19 cellular contexts compared by ENCODE assay signal in the genomic region with DNA sequence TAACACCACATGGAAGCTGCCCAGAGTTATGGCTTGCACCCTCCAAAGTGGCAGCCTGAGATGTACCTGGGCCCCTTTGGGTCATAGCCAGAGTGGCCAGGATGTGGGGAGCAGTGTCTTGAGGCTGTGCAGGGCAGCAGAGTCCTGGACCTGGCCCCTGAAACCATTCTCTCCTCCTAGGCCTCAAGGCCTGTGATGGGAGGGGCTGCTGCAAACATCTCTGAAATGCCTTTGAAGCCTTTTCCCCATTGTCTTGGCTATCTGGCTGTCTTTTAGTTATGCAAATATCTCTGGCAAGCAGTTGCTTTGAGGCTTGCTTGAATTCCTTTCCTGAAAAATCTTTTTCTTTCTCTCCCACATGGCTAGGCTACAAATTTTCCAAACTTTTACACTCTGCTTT.
"Had no signal": no experiment of that assay in that cellular context is flagged by ENCODE, and none has a peak within 500 bp of the region (broad histone marks: within the 10 kb centered on the region; RNA-seq: fewer than 3 reads in every experiment).

No MANE protein-coding gene starts in this region.

- ATAC-seq: heart left ventricle; naive thymus-derived CD4-positive, alpha-beta T cell; psoas muscle; right lobe of liver; stimulated activated memory B cell treated with anti-CD40 and anti-IgM and Interleukin-4, amounts not matched to agents 10 μg/mL and 1 μg/mL and 100 μg/mL, for 72 hours had no signal

- H3K9me3 ChIP-seq: neutrophil, psoas muscle, right lobe of liver, vagina had no signal

- H3K9me3 Mint-ChIP-seq: stimulated activated naive CD8-positive, alpha-beta T cell treated with anti-CD3 and anti-CD28 coated beads, Interleukin-15, Interleukin-2, amounts not matched to agents 100 ng/mL and 50 ng/mL, for 24 hours had no signal

- H3K36me3 Mint-ChIP-seq: stimulated activated memory B cell treated with anti-CD40 and anti-IgM and Interleukin-4, amounts not matched to agents 10 μg/mL and 1 μg/mL and 100 μg/mL, for 72 hours had no signal

- H3K27ac ChIP-seq: heart left ventricle, neutrophil, psoas muscle, right lobe of liver, tibial artery, upper lobe of left lung, vagina had no signal

- H3K27me3 Mint-ChIP-seq: naive thymus-derived CD4-positive, alpha-beta T cell; stimulated activated naive CD8-positive, alpha-beta T cell treated with anti-CD3 and anti-CD28 coated beads, Interleukin-15, Interleukin-2, amounts not matched to agents 100 ng/mL and 50 ng/mL, for 24 hours had no signal

- H3K36me3 ChIP-seq: heart left ventricle, neutrophil, right lobe of liver, upper lobe of left lung, vagina had no signal

- FAIRE-seq: endothelial cell of umbilical vein, islet of Langerhans had no signal

- DNase-seq: dermis blood vessel endothelial cell; foreskin melanocyte; heart left ventricle; hippocampal formation; kidney glomerular epithelial cell; naive thymus-derived CD4-positive, alpha-beta T cell; nephron progenitor cell; psoas muscle; retina; right lobe of liver; stimulated activated CD4-positive, alpha-beta T cell treated with anti-CD3 and anti-CD28 coated beads, Interleukin-4, amount 100 ng/mL, for 24 hours; tibial artery; upper lobe of left lung had no signal

- H3K4me1 ChIP-seq: heart left ventricle, psoas muscle, right lobe of liver, upper lobe of left lung, vagina had no signal

- H3K4me3 Mint-ChIP-seq: naive thymus-derived CD4-positive, alpha-beta T cell; nephron progenitor cell; stimulated activated memory B cell treated with anti-CD40 and anti-IgM and Interleukin-4, amounts not matched to agents 10 μg/mL and 1 μg/mL and 100 μg/mL, for 72 hours; stimulated activated naive CD8-positive, alpha-beta T cell treated with anti-CD3 and anti-CD28 coated beads, Interleukin-15, Interleukin-2, amounts not matched to agents 100 ng/mL and 50 ng/mL, for 24 hours had no signal

- H3K27ac Mint-ChIP-seq: nephron progenitor cell; stimulated activated memory B cell treated with anti-CD40 and anti-IgM and Interleukin-4, amounts not matched to agents 10 μg/mL and 1 μg/mL and 100 μg/mL, for 72 hours; stimulated activated naive CD8-positive, alpha-beta T cell treated with anti-CD3 and anti-CD28 coated beads, Interleukin-15, Interleukin-2, amounts not matched to agents 100 ng/mL and 50 ng/mL, for 24 hours had no signal

- H3K27me3 ChIP-seq: heart left ventricle, neutrophil, right lobe of liver, tibial artery, upper lobe of left lung, vagina had no signal

- H3K4me3 ChIP-seq: heart left ventricle, psoas muscle, right lobe of liver, tibial artery, upper lobe of left lung, vagina had no signal
